23 cellular contexts compared by ENCODE assay signal in genomic region chr12:1179128-1179527, GRCh38.
"Had no signal": no experiment of that assay in that cellular context is flagged by ENCODE, and none has a peak within 500 bp of the region (broad histone marks: within the 10 kb centered on the region; RNA-seq: fewer than 3 reads in every experiment).

No MANE protein-coding gene starts in this region.

- H3K9me3 ChIP-seq: colonic mucosa, esophagus squamous epithelium, gastroesophageal sphincter, heart left ventricle, lower lobe of right lung, mucosa of descending colon had no signal

- H3K36me3 ChIP-seq: colonic mucosa had no signal

- H3K4me3 ChIP-seq: colonic mucosa, esophagus squamous epithelium, gastroesophageal sphincter, heart left ventricle, hepatocyte, lower lobe of right lung, mucosa of descending colon had no signal

- DNase-seq: colonic mucosa; cortex of kidney; effector CD8-positive, alpha-beta T cell; effector memory CD8-positive, alpha-beta T cell; endodermal cell; erythroblast; esophagus squamous epithelium; foreskin fibroblast; heart left ventricle; hypothalamus; immature natural killer cell; islet precursor cell; kidney; kidney glomerular epithelial cell; left colon; left ventricle myocardium superior; lower lobe of right lung; mesenchymal stem cell; mucosa of descending colon; naive B cell had no signal

- H3K27ac ChIP-seq: colonic mucosa, epithelial cell of prostate, esophagus squamous epithelium, gastroesophageal sphincter, heart left ventricle, hepatocyte, lower lobe of right lung had no signal

- H3K4me1 ChIP-seq: colonic mucosa, gastroesophageal sphincter, lower lobe of right lung had no signal

- H3K27me3 ChIP-seq: colonic mucosa, esophagus squamous epithelium, gastroesophageal sphincter, heart left ventricle, hepatocyte had no signal
